8 cellular contexts compared by ENCODE assay signal in the genomic region with DNA sequence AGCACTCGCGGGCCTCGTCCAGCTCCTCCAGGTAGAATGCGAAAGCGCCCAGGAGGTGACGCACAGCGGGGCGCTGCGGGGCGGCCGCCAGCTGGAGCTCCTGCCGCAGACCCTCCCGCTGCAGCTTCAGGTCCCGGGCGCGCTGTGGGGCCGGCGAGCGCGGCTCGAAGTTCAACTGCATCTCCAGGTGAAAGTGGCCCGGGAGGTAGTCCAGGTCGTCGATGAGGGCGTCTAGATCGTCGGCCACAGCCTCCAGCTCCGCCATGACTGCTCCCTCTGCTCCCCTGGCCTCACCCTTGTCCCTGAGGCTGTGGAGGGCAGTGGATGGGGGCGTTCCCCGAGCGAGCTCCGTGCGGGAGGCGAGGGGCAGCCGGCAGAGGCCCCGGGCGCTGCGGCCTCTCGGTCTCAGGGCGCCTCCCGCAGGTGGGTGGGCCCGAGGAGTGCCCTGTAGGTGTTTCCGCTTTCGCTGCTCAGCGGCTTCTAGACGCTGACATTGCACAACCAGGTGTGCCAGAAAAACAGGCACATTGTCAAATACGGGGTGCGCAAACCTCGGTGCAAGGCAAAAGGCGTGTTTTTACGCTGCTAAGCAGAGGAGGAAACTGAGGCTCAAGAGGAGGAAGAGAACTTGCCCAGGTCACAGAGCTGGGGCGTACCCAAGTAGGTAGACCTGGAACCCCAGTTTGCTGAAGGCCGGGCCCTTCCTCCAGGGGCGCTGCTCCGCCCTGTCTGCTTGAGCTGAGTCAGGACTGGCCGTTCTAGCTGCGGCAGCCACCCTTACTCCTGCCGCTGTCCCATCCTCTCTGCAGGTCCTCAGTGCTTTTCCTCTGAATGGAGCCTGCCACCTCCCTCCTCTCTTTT. TPM values are rescaled to one million over a fixed set of nuclear protein-coding genes. Genes with fewer than 3 reads are reported as not detected.
DNase-seq lines count a peak whose midpoint lies in the region; ATAC-seq and TF ChIP-seq lines count a peak whose summit lies in the region.

TTC22 (minus strand) TSS at position 425 of the 861 bp plus-strand sequence; CDS start at position 265, 160 bp downstream.

- peak; percentile 74 for TF ChIP-seq CTCF in RWPE2 (IDR thresholded peaks at IDR 0.05; ENCODE audit: poor library complexity, severe bottlenecking)

- no peak for DNase-seq in RWPE2 (ENCODE audit: low spot score)
- DNase-seq in activated naive CD4-positive, alpha-beta T cell treated with anti-CD3 and anti-CD28 coated beads, Interleukin-2, amount 50 U/mL, for 72 hours (ENCODE audit: low spot score in 2 of 2): peak; percentile 76 to 79
- no peak for DNase-seq in iPS DF 6.9 (ENCODE audit: low read depth, low spot score)
- DNase-seq in stimulated activated CD4-positive, alpha-beta T cell treated with anti-CD3 and anti-CD28 coated beads, Interleukin-15, amount 100 ng/mL, for 48 hours (ENCODE audit: low read depth in 2 of 2): peak; percentile 45 to 65
- DNase-seq in NCI-H345 treated with DMSO at 0.1 percent for 48 hours (lab: John Stamatoyannopoulos, UW; ENCODE audit: unreplicated experiment): no peak

- H3K4me3 ChIP-seq in RWPE2 (ENCODE audit: severe bottlenecking) (peak within 1 kb of the TSS; percentile 40), iPS DF 6.9 (ENCODE audit: low read length) (peak within 1 kb of the TSS; percentile 18; the same call in 1 of the 2 replicates)

- H3K27me3 ChIP-seq in RWPE2 (ENCODE audit: insufficient read depth, poor library complexity, severe bottlenecking): no peaks in the 10 kb centered on the region
- no peaks in the 10 kb centered on the region; the same call in 1 of the 2 replicates for H3K27me3 ChIP-seq in iPS DF 6.9 (ENCODE audit: control insufficient read depth, insufficient read depth, low read length)

- WGBS in iPS DF 6.9 (ENCODE audit: insufficient coverage, insufficient read length): no CpG with 5 or more reads among the region's 58 CpGs

- peaks cover 0 to 6% of the 10 kb centered on the region in 2 donors for H3K36me3 Mint-ChIP-seq in activated naive CD4-positive, alpha-beta T cell treated with anti-CD3 and anti-CD28 coated beads, Interleukin-2, amount 50 U/mL, for 72 hours

- no peaks in the 10 kb centered on the region for H3K9me3 Mint-ChIP-seq in activated naive CD4-positive, alpha-beta T cell treated with anti-CD3 and anti-CD28 coated beads, Interleukin-2, amount 50 U/mL, for 72 hours

- H3K27ac ChIP-seq in RWPE2 (ENCODE audit: poor library complexity, severe bottlenecking): peak within 1 kb of the TSS; percentile 11
- H3K27ac ChIP-seq in iPS DF 6.9 (ENCODE audit: low read length): no peak within 1 kb of the TSS

- H3K27ac Mint-ChIP-seq in activated naive CD4-positive, alpha-beta T cell treated with anti-CD3 and anti-CD28 coated beads, Interleukin-2, amount 50 U/mL, for 72 hours: peak within 1 kb of the TSS; percentile 76 to 98

- H3K4me1 ChIP-seq in RWPE2 (ENCODE audit: insufficient read depth, poor library complexity, severe bottlenecking): peaks cover 5% of the 10 kb centered on the region
- H3K4me1 ChIP-seq in iPS DF 6.9 (ENCODE audit: control insufficient read depth, insufficient read depth, low read length): no peaks in the 10 kb centered on the region

- H3K9me3 ChIP-seq in RWPE2 (ENCODE audit: severe bottlenecking) (no peaks in the 10 kb centered on the region), iPS DF 6.9 (ENCODE audit: control insufficient read depth, insufficient read depth, low read length) (no peaks in the 10 kb centered on the region)

- ATAC-seq in GM18907 (IDR thresholded peaks at IDR 0.05; ENCODE audit: unreplicated experiment): peak; percentile 85
- peak; percentile 91 for ATAC-seq in HG03064 (IDR thresholded peaks at IDR 0.05; ENCODE audit: low read depth, unreplicated experiment)
- ATAC-seq in RWPE2 (ENCODE audit: low read depth): peak; percentile 82
- ATAC-seq in activated naive CD4-positive, alpha-beta T cell treated with anti-CD3 and anti-CD28 coated beads, Interleukin-2, amount 50 U/mL, for 72 hours: peak; percentile 62 to 71
- no peak for ATAC-seq in SK-N-SH treated with all-trans-retinoic acid at 6 μM for 48 hours

- H3K36me3 ChIP-seq in RWPE2 (ENCODE audit: low read depth) (no peaks in the 10 kb centered on the region), iPS DF 6.9 (ENCODE audit: control insufficient read depth, insufficient read depth, low read length) (no peaks in the 10 kb centered on the region)

TF ChIP-seq in SK-N-SH treated with all-trans-retinoic acid at 6 μM for 48 hours, 23 proteins besides CTCF, POLR2A, EP300 and RAD21:
- no peak for TF ChIP-seq TOX (CRISPR knock-in tag; IDR thresholded peaks at IDR 0.05; ENCODE audit: borderline replicate concordance)
- TF ChIP-seq, protein P1, sequence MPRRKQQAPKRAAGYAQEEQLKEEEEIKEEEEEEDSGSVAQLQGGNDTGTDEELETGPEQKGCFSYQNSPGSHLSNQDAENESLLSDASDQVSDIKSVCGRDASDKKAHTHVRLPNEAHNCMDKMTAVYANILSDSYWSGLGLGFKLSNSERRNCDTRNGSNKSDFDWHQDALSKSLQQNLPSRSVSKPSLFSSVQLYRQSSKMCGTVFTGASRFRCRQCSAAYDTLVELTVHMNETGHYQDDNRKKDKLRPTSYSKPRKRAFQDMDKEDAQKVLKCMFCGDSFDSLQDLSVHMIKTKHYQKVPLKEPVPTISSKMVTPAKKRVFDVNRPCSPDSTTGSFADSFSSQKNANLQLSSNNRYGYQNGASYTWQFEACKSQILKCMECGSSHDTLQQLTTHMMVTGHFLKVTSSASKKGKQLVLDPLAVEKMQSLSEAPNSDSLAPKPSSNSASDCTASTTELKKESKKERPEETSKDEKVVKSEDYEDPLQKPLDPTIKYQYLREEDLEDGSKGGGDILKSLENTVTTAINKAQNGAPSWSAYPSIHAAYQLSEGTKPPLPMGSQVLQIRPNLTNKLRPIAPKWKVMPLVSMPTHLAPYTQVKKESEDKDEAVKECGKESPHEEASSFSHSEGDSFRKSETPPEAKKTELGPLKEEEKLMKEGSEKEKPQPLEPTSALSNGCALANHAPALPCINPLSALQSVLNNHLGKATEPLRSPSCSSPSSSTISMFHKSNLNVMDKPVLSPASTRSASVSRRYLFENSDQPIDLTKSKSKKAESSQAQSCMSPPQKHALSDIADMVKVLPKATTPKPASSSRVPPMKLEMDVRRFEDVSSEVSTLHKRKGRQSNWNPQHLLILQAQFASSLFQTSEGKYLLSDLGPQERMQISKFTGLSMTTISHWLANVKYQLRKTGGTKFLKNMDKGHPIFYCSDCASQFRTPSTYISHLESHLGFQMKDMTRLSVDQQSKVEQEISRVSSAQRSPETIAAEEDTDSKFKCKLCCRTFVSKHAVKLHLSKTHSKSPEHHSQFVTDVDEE (CRISPR knock-in tag; IDR thresholded peaks at IDR 0.05): no peak
- no peak for TF ChIP-seq BACH2 (CRISPR knock-in tag; IDR thresholded peaks at IDR 0.05; ENCODE audit: borderline replicate concordance)
- no peak for TF ChIP-seq ISL1 (CRISPR knock-in tag; IDR thresholded peaks at IDR 0.05)
- no peak for TF ChIP-seq RARB (CRISPR knock-in tag; IDR thresholded peaks at IDR 0.05)
- TF ChIP-seq PPARA (CRISPR knock-in tag; IDR thresholded peaks at IDR 0.05; ENCODE audit: borderline replicate concordance): no peak
- TF ChIP-seq ZNF8 (CRISPR knock-in tag; IDR thresholded peaks at IDR 0.05): no peak
- no peak for TF ChIP-seq ZFP3 (CRISPR knock-in tag; IDR thresholded peaks at IDR 0.05)
- no peak for TF ChIP-seq SNAI2 (CRISPR knock-in tag; IDR thresholded peaks at IDR 0.05)
- TF ChIP-seq, protein P2, sequence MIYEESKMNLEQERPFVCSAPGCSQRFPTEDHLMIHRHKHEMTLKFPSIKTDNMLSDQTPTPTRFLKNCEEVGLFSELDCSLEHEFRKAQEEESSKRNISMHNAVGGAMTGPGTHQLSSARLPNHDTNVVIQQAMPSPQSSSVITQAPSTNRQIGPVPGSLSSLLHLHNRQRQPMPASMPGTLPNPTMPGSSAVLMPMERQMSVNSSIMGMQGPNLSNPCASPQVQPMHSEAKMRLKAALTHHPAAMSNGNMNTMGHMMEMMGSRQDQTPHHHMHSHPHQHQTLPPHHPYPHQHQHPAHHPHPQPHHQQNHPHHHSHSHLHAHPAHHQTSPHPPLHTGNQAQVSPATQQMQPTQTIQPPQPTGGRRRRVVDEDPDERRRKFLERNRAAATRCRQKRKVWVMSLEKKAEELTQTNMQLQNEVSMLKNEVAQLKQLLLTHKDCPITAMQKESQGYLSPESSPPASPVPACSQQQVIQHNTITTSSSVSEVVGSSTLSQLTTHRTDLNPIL (CRISPR knock-in tag; IDR thresholded peaks at IDR 0.05; ENCODE audit: low read depth): no peak
- TF ChIP-seq ZFP30 (CRISPR knock-in tag; IDR thresholded peaks at IDR 0.05): no peak
- no peak for TF ChIP-seq ZC3H10 (CRISPR knock-in tag; IDR thresholded peaks at IDR 0.05)
- TF ChIP-seq ARNTL (CRISPR knock-in tag; IDR thresholded peaks at IDR 0.05; ENCODE audit: borderline replicate concordance, low read depth): no peak
- no peak for TF ChIP-seq OSR1 (CRISPR knock-in tag; IDR thresholded peaks at IDR 0.05)
- no peak for TF ChIP-seq GLIS3 (CRISPR knock-in tag; IDR thresholded peaks at IDR 0.05)
- TF ChIP-seq ZNF70 (CRISPR knock-in tag; IDR thresholded peaks at IDR 0.05): no peak
- TF ChIP-seq TCF4 (CRISPR knock-in tag; IDR thresholded peaks at IDR 0.05; ENCODE audit: borderline replicate concordance): no peak
- TF ChIP-seq CSDC2 (CRISPR knock-in tag; IDR thresholded peaks at IDR 0.05): no peak
- no peak for TF ChIP-seq PATZ1 (CRISPR knock-in tag; IDR thresholded peaks at IDR 0.05; ENCODE audit: borderline replicate concordance)
- TF ChIP-seq ESRRG (CRISPR knock-in tag; IDR thresholded peaks at IDR 0.05): no peak
TF ChIP-seq in SK-N-SH treated with all-trans-retinoic acid at 6 μM for 48 hours: peak in this region for 0.

RNA-seq across cellular contexts. Expression of gene TTC22, which starts in this region (rescaled TPM):
- total RNA-seq in activated naive CD4-positive, alpha-beta T cell treated with anti-CD3 and anti-CD28 coated beads, Interleukin-2, amount 50 U/mL, for 72 hours: 1 to 10 TPM; 1.4 to 9.6 TPM

Comparison
In these comparisons a context has a peak if more than half of its experiments do, and no peak if none do; other contexts are left out.
1. DNase-seq: peak in activated naive CD4-positive, alpha-beta T cell treated with anti-CD3 and anti-CD28 coated beads, Interleukin-2, amount 50 U/mL, for 72 hours (2 of 2) and stimulated activated CD4-positive, alpha-beta T cell treated with anti-CD3 and anti-CD28 coated beads, Interleukin-15, amount 100 ng/mL, for 48 hours (2 of 2); none in RWPE2 (single experiment), iPS DF 6.9 (single experiment) and NCI-H345 treated with DMSO at 0.1 percent for 48 hours (single experiment).